In the genomic region with DNA sequence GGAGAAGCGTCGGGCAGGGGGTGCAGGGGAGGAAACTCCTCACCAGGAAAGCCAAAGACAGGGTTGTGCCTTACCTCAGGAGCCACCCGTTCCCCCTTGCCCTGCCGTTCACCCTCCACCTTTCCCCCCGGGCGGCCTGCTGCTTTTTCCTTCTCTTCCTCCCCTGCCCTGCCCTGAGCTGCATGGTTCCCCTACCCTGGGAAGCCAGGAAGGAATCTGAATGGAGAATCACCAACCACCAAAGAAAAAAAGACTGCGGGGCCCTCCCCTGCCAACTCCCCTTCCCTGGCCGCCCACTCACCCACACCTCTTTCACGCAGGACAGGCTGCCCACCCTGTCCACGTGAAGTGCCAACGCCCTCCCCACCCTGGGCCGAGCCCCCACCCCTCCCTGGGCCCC, we compare ENCODE assay signal across 7 cellular contexts. TPM values are rescaled to one million over a fixed set of nuclear protein-coding genes. Genes with fewer than 3 reads are reported as not detected.
DNase-seq lines count a peak whose midpoint lies in the region; ATAC-seq, FAIRE-seq and TF ChIP-seq lines count a peak whose summit lies in the region.

No MANE protein-coding gene starts in this region.

- peak overlapping the region; percentile 56 for H2AFZ ChIP-seq in osteoblast (ENCODE audit: low read length)

- peaks cover 7% of the 10 kb centered on the region for H3K9me3 Mint-ChIP-seq in activated CD4-positive, alpha-beta T cell treated with anti-CD3 and anti-CD28 coated beads, Interleukin-2, amount 10 ng/mL, durations not matched to agents 24 days and 14 days

- TF ChIP-seq CTCF in epithelial cell of proximal tubule (conservative IDR thresholded peaks at IDR 0.05; ENCODE audit: low read depth, low read length) (no peak), osteoblast (IDR thresholded peaks at IDR 0.05; ENCODE audit: extremely low read depth, low read depth, low read length) (no peak)

- peaks cover 41% of the 10 kb centered on the region for H3K79me2 ChIP-seq in osteoblast (ENCODE audit: insufficient read depth, low read length)

- peak overlapping the region; percentile 94 for H3K4me3 ChIP-seq in epithelial cell of proximal tubule (ENCODE audit: low read depth, low read length)
- peak overlapping the region; percentile 84 for H3K4me3 ChIP-seq in osteoblast (ENCODE audit: insufficient read depth, low read length)

- H3K27ac ChIP-seq in osteoblast (ENCODE audit: low read depth, low read length): peak overlapping the region; percentile 100

- peaks cover 40% of the 10 kb centered on the region for H3K36me3 Mint-ChIP-seq in activated CD4-positive, alpha-beta T cell treated with anti-CD3 and anti-CD28 coated beads, Interleukin-2, amount 10 ng/mL, durations not matched to agents 24 days and 14 days (ENCODE audit: low read depth)

- peaks cover 15% of the 10 kb centered on the region for H3K4me1 ChIP-seq in osteoblast (ENCODE audit: insufficient read depth, low read length)

- peak overlapping the region; percentile 100 for H3K27ac Mint-ChIP-seq in activated CD4-positive, alpha-beta T cell treated with anti-CD3 and anti-CD28 coated beads, Interleukin-2, amount 10 ng/mL, durations not matched to agents 24 days and 14 days

- no peak for ATAC-seq in HG02798 (IDR thresholded peaks at IDR 0.05; ENCODE audit: poor library complexity, unreplicated experiment)
- ATAC-seq in GM18520 (IDR thresholded peaks at IDR 0.05; ENCODE audit: unreplicated experiment): no peak

- peaks cover 46% of the 10 kb centered on the region for H3K4me1 Mint-ChIP-seq in activated CD4-positive, alpha-beta T cell treated with anti-CD3 and anti-CD28 coated beads, Interleukin-2, amount 10 ng/mL, durations not matched to agents 24 days and 14 days

- peaks cover 3% of the 10 kb centered on the region for H3K27me3 Mint-ChIP-seq in activated CD4-positive, alpha-beta T cell treated with anti-CD3 and anti-CD28 coated beads, Interleukin-2, amount 10 ng/mL, durations not matched to agents 24 days and 14 days

- intact Hi-C loops in activated CD4-positive, alpha-beta T cell treated with anti-CD3 and anti-CD28 coated beads, Interleukin-2, amount 10 ng/mL, durations not matched to agents 24 days and 14 days (cut with micrococcal nuclease): no loop called here

- no peaks in the 10 kb centered on the region for H3K9me3 ChIP-seq in osteoblast (ENCODE audit: low read depth, low read length)

- no peaks in the 10 kb centered on the region for H3K27me3 ChIP-seq in osteoblast (ENCODE audit: insufficient read depth, low read length)

- H3K4me2 ChIP-seq in osteoblast (ENCODE audit: insufficient read depth, low read length): peak overlapping the region; percentile 99

- peaks cover 2% of the 10 kb centered on the region for H4K20me1 ChIP-seq in osteoblast (ENCODE audit: insufficient read depth, low read length)

- FAIRE-seq in urothelium cell line (lab: Jason Lieb, UNC): no peak

- H3K4me3 Mint-ChIP-seq in activated CD4-positive, alpha-beta T cell treated with anti-CD3 and anti-CD28 coated beads, Interleukin-2, amount 10 ng/mL, durations not matched to agents 24 days and 14 days: peak overlapping the region; percentile 99

- peaks cover 27% of the 10 kb centered on the region for H3K36me3 ChIP-seq in osteoblast (ENCODE audit: insufficient read depth, low read length)

- DNase-seq in HT-29 (ENCODE audit: low spot score) (peak; percentile 5), epithelial cell of proximal tubule (ENCODE audit: low read depth) (no peak), osteoblast (ENCODE audit: insufficient read length, low spot score, missing footprints) (peak; percentile 63), urothelium cell line (ENCODE audit: low spot score) (no peak)
- peak; percentile 77 for DNase-seq in activated CD4-positive, alpha-beta T cell treated with anti-CD3 and anti-CD28 coated beads, Interleukin-2, amount 10 ng/mL, durations not matched to agents 24 days and 14 days

RNA-seq across cellular contexts. Expression of gene NFX1, which starts 0.8 kb away (rescaled TPM):
- 15.2 and 18.2 TPM in 2 replicates for total RNA-seq in HT-29 (2014; rRNA removed; shearing (Covaris generic))
- 37.2 and 38.7 TPM in 2 replicates for total RNA-seq in activated CD4-positive, alpha-beta T cell treated with anti-CD3 and anti-CD28 coated beads, Interleukin-2, amount 10 ng/mL, durations not matched to agents 24 days and 14 days
- total RNA-seq in epithelial cell of proximal tubule (14.2 and 15.6 TPM in 2 replicates), osteoblast (34.0 and 36.2 TPM in 2 replicates)

RNA-seq across cellular contexts. Expression of gene CHMP5, which starts 24.7 kb away (rescaled TPM):
- 24.7 and 29.2 TPM in 2 replicates for total RNA-seq in HT-29 (2014; rRNA removed; shearing (Covaris generic))
- total RNA-seq in activated CD4-positive, alpha-beta T cell treated with anti-CD3 and anti-CD28 coated beads, Interleukin-2, amount 10 ng/mL, durations not matched to agents 24 days and 14 days: 73.9 and 77.7 TPM in 2 replicates
- 64.0 and 76.7 TPM in 2 replicates for total RNA-seq in epithelial cell of proximal tubule
- 71.0 and 71.7 TPM in 2 replicates for total RNA-seq in osteoblast

RNA-seq across cellular contexts. Expression of gene BAG1, which starts 25.0 kb away (rescaled TPM):
- total RNA-seq in HT-29 (2014; rRNA removed; shearing (Covaris generic)): 70.0 and 78.4 TPM in 2 replicates
- total RNA-seq in activated CD4-positive, alpha-beta T cell treated with anti-CD3 and anti-CD28 coated beads, Interleukin-2, amount 10 ng/mL, durations not matched to agents 24 days and 14 days: 72.4 and 73.6 TPM in 2 replicates
- total RNA-seq in epithelial cell of proximal tubule: 33.7 and 38.5 TPM in 2 replicates
- total RNA-seq in osteoblast: 29.3 and 35.9 TPM in 2 replicates

RNA-seq across cellular contexts. Expression of gene SPINK4, which starts 49.5 kb away (rescaled TPM):
- total RNA-seq in HT-29 (2014; rRNA removed; shearing (Covaris generic)): 1.3 TPM in 1 of 2 replicates, not detected in the other
- total RNA-seq in activated CD4-positive, alpha-beta T cell treated with anti-CD3 and anti-CD28 coated beads, Interleukin-2, amount 10 ng/mL, durations not matched to agents 24 days and 14 days: not detected in 2 replicates
- total RNA-seq in epithelial cell of proximal tubule (not detected in 2 replicates), osteoblast (not detected in 2 replicates)

Comparison
In these comparisons a context has a peak if more than half of its experiments do, and no peak if none do; other contexts are left out.
1. DNase-seq: peak in HT-29 (single experiment), activated CD4-positive, alpha-beta T cell treated with anti-CD3 and anti-CD28 coated beads, Interleukin-2, amount 10 ng/mL, durations not matched to agents 24 days and 14 days (single experiment) and osteoblast (single experiment); none in epithelial cell of proximal tubule (single experiment) and urothelium cell line (single experiment).